In genomic region chrX:153704631-153705410, GRCh38 we compare ENCODE assay signal across 6 cellular contexts. TPM values are rescaled to one million over a fixed set of nuclear protein-coding genes. Genes with fewer than 3 reads are reported as not detected.
"Had no signal": no experiment of that assay in that cellular context is flagged by ENCODE, and none has a peak within 500 bp of the region (broad histone marks: within the 10 kb centered on the region; RNA-seq: fewer than 3 reads in every experiment).

No MANE protein-coding gene starts in this region.

RNA-seq across cellular contexts. Expression of gene SLC6A8, which starts 17.1 kb away (rescaled TPM):
- total RNA-seq: OCI-LY7 had no signal

RNA-seq across cellular contexts. Expression of gene PNCK, which starts 31.2 kb away (rescaled TPM):
- total RNA-seq: RPMI7951; SJSA1; T-helper 1 cell treated with Interleukin-12 subunit alpha and Interleukin-12 subunit beta and Interleukin-4 antibody, amounts not matched to agents 30 ng/mL and 1 ng/mL, for 36 hours had no signal

RNA-seq across cellular contexts. Expression of gene DUSP9, which starts 57.8 kb away (rescaled TPM):
- total RNA-seq: activated CD8-positive, alpha-beta T cell treated with anti-CD3 and anti-CD28 coated beads, Interleukin-2, amount 10 ng/mL, durations not matched to agents 7 days and 5 days; aorta; OCI-LY7; RPMI7951; T-helper 1 cell treated with Interleukin-12 subunit alpha and Interleukin-12 subunit beta and Interleukin-4 antibody, amounts not matched to agents 30 ng/mL and 1 ng/mL, for 36 hours had no signal
- polyA plus RNA-seq: aorta had no signal
